In genomic region chr1:23692308-23692871, GRCh38 we compare ENCODE assay signal across 2 cellular contexts.
TF ChIP-seq lines count a peak whose summit lies in the region.

No MANE protein-coding gene starts in this region.

TF ChIP-seq in H1, 55 proteins besides CTCF, POLR2A, EP300 and RAD21:
- TF ChIP-seq PHF8 (conservative IDR thresholded peaks at IDR 0.05; ENCODE audit: low read depth, low read length) (no peak), SIN3A (conservative IDR thresholded peaks at IDR 0.05 in 1 of 2, IDR thresholded peaks at IDR 0.05 in 1 of 2; ENCODE audit: low read depth in 1 of 2, low read length in 2 of 2) (peak; percentile 4 to 77; a peak in 2 of 4 replicates)
TF ChIP-seq in H1: peak in this region for 1.

TF ChIP-seq in HEK293T, 16 proteins besides CTCF, POLR2A, EP300 and RAD21:
- TF ChIP-seq ARNT (IDR thresholded peaks at IDR 0.05) (no peak), FOXA1 (IDR thresholded peaks at IDR 0.05) (no peak), SP1 (IDR thresholded peaks at IDR 0.05) (no peak), BHLHE40 (IDR thresholded peaks at IDR 0.05; ENCODE audit: borderline replicate concordance) (no peak), L3MBTL2 (conservative IDR thresholded peaks at IDR 0.05) (no peak), FOXM1 (IDR thresholded peaks at IDR 0.05; ENCODE audit: borderline replicate concordance) (no peak), ELF4 (IDR thresholded peaks at IDR 0.05) (no peak)
